ENCODE assay signal across 8 cellular contexts in the genomic region with DNA sequence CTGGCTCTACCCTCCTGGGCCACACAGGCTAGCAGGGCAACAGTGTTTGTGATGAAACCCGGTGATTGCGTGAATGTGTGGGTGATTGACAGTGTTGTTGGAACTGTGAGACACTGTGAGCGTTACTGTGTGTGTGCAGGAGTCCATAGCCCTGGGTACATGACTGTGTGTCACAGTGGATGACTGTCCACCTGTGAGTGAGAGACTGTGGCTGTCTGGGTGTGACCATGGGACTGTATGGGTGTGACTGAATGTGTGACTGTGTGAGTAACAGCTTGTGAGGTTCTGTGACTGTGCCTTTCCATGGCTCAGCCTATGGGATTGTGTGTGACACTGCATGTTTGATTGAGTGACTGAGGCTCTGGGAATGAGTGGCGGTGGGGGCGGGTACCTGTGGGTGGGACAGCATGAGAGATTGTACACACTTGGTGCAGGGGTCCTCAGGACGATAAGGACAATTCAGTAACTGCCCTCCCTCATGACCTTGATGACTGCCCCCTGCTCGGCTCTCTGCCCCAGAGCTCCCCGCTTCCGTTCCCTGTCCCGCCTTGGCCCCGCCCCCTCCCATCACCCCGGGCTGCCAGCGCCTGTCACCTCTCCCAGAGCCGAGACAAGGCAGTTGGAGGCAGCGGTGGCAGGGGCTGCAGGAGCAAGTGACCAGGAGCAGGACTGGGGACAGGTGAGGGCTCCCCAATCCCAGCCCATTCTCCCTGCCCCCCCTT. TPM values are rescaled to one million over a fixed set of nuclear protein-coding genes. Genes with fewer than 3 reads are reported as not detected.
DNase-seq lines count a peak whose midpoint lies in the region; ATAC-seq and TF ChIP-seq lines count a peak whose summit lies in the region.

A gene with protein sequence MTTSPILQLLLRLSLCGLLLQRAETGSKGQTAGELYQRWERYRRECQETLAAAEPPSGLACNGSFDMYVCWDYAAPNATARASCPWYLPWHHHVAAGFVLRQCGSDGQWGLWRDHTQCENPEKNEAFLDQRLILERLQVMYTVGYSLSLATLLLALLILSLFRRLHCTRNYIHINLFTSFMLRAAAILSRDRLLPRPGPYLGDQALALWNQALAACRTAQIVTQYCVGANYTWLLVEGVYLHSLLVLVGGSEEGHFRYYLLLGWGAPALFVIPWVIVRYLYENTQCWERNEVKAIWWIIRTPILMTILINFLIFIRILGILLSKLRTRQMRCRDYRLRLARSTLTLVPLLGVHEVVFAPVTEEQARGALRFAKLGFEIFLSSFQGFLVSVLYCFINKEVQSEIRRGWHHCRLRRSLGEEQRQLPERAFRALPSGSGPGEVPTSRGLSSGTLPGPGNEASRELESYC (plus strand): TSS at position 602 of the 722 bp plus-strand sequence. CDS start 1,300 bp downstream, outside the sequence.

- WGBS in gastroesophageal sphincter (ENCODE audit: low coverage in 1 of 2), 2 donors: 10 to 25% methylated on average over 2 to 4 of the region's 15 CpGs

- TF ChIP-seq POLR2A in gastroesophageal sphincter (IDR thresholded peaks at IDR 0.05): no peak

- H3K4me1 ChIP-seq in adipocyte (ENCODE audit: control insufficient read depth, insufficient read depth, low read length): peaks cover 24% of the 10 kb centered on the region
- peaks cover 0 to 32% (median 18%) of the 10 kb centered on the region in 3 donors for H3K4me1 ChIP-seq in gastroesophageal sphincter

- no peak for TF ChIP-seq CTCF in gastroesophageal sphincter (IDR thresholded peaks at IDR 0.05)

- H3K27ac ChIP-seq in gastroesophageal sphincter: no peak within 1 kb of the TSS

- no peaks in the 10 kb centered on the region for H3K9me3 ChIP-seq in adipocyte (ENCODE audit: control insufficient read depth, low read length)
- H3K9me3 ChIP-seq in iPS-18c (ENCODE audit: control insufficient read depth, insufficient read depth, low read length): no peaks in the 10 kb centered on the region
- no peaks in the 10 kb centered on the region for H3K9me3 ChIP-seq in gastroesophageal sphincter

- H3K9ac ChIP-seq in adipocyte (ENCODE audit: low read length): peak within 1 kb of the TSS; percentile 42

- H3K36me3 ChIP-seq in adipocyte (ENCODE audit: control insufficient read depth, insufficient read depth, low read length, severe bottlenecking): no peaks in the 10 kb centered on the region
- no peaks in the 10 kb centered on the region for H3K36me3 ChIP-seq in gastroesophageal sphincter

- ATAC-seq in gastroesophageal sphincter (no peak), HG02970 (IDR thresholded peaks at IDR 0.05; ENCODE audit: low FRiP score, unreplicated experiment) (no peak)

- H3K4me3 ChIP-seq in adipocyte (ENCODE audit: low read length) (peak within 1 kb of the TSS; percentile 68), iPS-18c (ENCODE audit: insufficient read depth, low read depth, low read length) (peak within 1 kb of the TSS; percentile 49), gastroesophageal sphincter (peak within 1 kb of the TSS in 1 of 2 donors; percentile 35)

- TF ChIP-seq EP300 in gastroesophageal sphincter (IDR thresholded peaks at IDR 0.05): no peak

- DNase-seq in COLO668 (lab: John Stamatoyannopoulos, UW; ENCODE audit: unreplicated experiment): peak; percentile 75
- DNase-seq in HPDE6-E6E7 (ENCODE audit: extremely low spot score): peak; percentile 36
- DNase-seq in SW480 (ENCODE audit: low spot score): peak; percentile 92
- peak; percentile 41 for DNase-seq in adipocyte (ENCODE audit: low read depth)
- peak; percentile 66 to 74 for DNase-seq in stimulated activated CD4-positive, alpha-beta T cell treated with anti-CD3 and anti-CD28 coated beads, Interleukin-15, amount 100 ng/mL, for 48 hours (ENCODE audit: low read depth in 2 of 2)

- H3K27me3 ChIP-seq in adipocyte (replicated peaks; ENCODE audit: control insufficient read depth, insufficient read depth, low read length) (peaks cover 22% of the 10 kb centered on the region), gastroesophageal sphincter (peaks cover 99% of the 10 kb centered on the region)

RNA-seq across cellular contexts. Expression of the gene that starts here (rescaled TPM):
- total RNA-seq in gastroesophageal sphincter: under 1 TPM in 1 of 4 donors, not detected in 3; 0.54 TPM

Comparison
In these comparisons a context has a peak if more than half of its experiments do, and no peak if none do; other contexts are left out.
1. DNase-seq: peak in every context shown above with its lines; median percentile 92 in SW480; 75 in COLO668; 70 in stimulated activated CD4-positive, alpha-beta T cell treated with anti-CD3 and anti-CD28 coated beads, Interleukin-15, amount 100 ng/mL, for 48 hours; 41 in adipocyte; 36 in HPDE6-E6E7.